In the genomic region with DNA sequence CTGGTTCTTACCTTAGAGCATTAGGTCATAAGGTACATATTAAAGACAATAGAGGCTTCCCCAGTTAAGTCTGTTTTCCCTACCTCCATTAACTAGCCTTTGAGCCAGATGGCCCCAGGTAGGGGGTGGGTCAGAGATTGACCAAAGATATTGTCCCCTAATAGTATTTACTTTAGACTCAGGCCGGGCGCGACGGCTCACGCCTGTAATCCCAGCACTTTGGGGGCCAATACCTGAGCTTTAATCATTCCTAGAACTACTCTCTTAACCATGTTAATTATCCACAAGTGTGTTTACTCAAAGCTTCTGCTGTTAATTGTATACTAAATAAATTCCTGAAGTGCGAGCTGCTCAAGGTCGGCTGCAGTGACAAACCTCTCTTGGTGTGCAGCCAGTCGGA, we compare ENCODE assay signal across 1 cellular context.
A peak's percentile ranks its signal among the peaks of the same experiment; 100 is the strongest.
TF ChIP-seq lines count a peak whose summit lies in the region.

No MANE protein-coding gene starts in this region.

TF ChIP-seq in HepG2, 621 proteins besides CTCF, POLR2A, EP300 and RAD21 (continued from another document):
- TF ChIP-seq HOMEZ (CRISPR knock-in tag; IDR thresholded peaks at IDR 0.05; ENCODE audit: low read depth) (peak; percentile 65; the same call in 1 of the 2 replicates), ISX (CRISPR knock-in tag; conservative IDR thresholded peaks at IDR 0.05) (no peak)
TF ChIP-seq in HepG2: peak in this region for 29.
